ENCODE assay signal across 15 cellular contexts in genomic region chr9:38284768-38285080, GRCh38.
DNase-seq lines count a peak whose midpoint lies in the region; ATAC-seq and TF ChIP-seq lines count a peak whose summit lies in the region.
"Had no signal": no experiment of that assay in that cellular context is flagged by ENCODE, and none has a peak within 500 bp of the region (broad histone marks: within the 10 kb centered on the region; RNA-seq: fewer than 3 reads in every experiment).

No MANE protein-coding gene starts in this region.

- no peaks in the 10 kb centered on the region for H3K27me3 ChIP-seq in right atrium auricular region
- peaks cover 30% of the 10 kb centered on the region for H3K27me3 ChIP-seq in left ventricle myocardium inferior (ENCODE audit: low read depth)

- H3K36me3 ChIP-seq in right atrium auricular region (no peaks in the 10 kb centered on the region), left ventricle myocardium inferior (no peaks in the 10 kb centered on the region)

- no peak for ATAC-seq in HG02571 (IDR thresholded peaks at IDR 0.05; ENCODE audit: unreplicated experiment)
- ATAC-seq: Right ventricle myocardium inferior had no signal

- DNase-seq in right atrium auricular region (ENCODE audit: low spot score) (peak; percentile 51), cardiac septum (ENCODE audit: low spot score) (no peak), NCI-H2107 treated with DMSO at 0.1 percent for 48 hours (lab: John Stamatoyannopoulos, UW; ENCODE audit: unreplicated experiment) (peak; percentile 72), coronary artery (ENCODE audit: low spot score) (peak; percentile 56), left ventricle myocardium inferior (no peak), NCI-H1930 (lab: John Stamatoyannopoulos, UW) (no peak)
- no peak for DNase-seq in activated CD4-positive, alpha-beta T cell treated with anti-CD3 and anti-CD28 coated beads for 1 hour
- DNase-seq: activated CD4-positive, alpha-beta T cell treated with anti-CD3 and anti-CD28 coated beads, Interleukin-2, amount 50 U/mL, for 4 hours; amniotic stem cell; HCEC 1CT; NK-92 treated with Interleukin-12 subunit alpha and Interleukin-12 subunit beta, amount 100 ng/mL, for 24 hours; occipital lobe had no signal

- intact Hi-C loops in cardiac septum (cut with DNase I) = no loop called here
- intact Hi-C loops in left ventricle myocardium inferior (cut with micrococcal nuclease) = no loop called here

- no peak overlapping the region for H3K27ac ChIP-seq in right atrium auricular region
- H3K27ac ChIP-seq in coronary artery = no peak overlapping the region
- no peak overlapping the region for H3K27ac ChIP-seq in left ventricle myocardium inferior (replicated peaks)
- H3K27ac ChIP-seq: KMS-11 had no signal

- TF ChIP-seq CTCF in right atrium auricular region (IDR thresholded peaks at IDR 0.05) (no peak), coronary artery (IDR thresholded peaks at IDR 0.05) (no peak), left ventricle myocardium inferior (IDR thresholded peaks at IDR 0.05; ENCODE audit: borderline replicate concordance) (no peak)

- no peaks in the 10 kb centered on the region for H3K9me3 ChIP-seq in right atrium auricular region
- H3K9me3 ChIP-seq in left ventricle myocardium inferior (replicated peaks) = no peaks in the 10 kb centered on the region

- H3K4me3 ChIP-seq in right atrium auricular region (no peak overlapping the region), coronary artery (no peak overlapping the region), left ventricle myocardium inferior (no peak overlapping the region)

- H3K4me1 ChIP-seq in right atrium auricular region = no peaks in the 10 kb centered on the region
- no peaks in the 10 kb centered on the region for H3K4me1 ChIP-seq in left ventricle myocardium inferior

Comparison
In these comparisons a context has a peak if more than half of its experiments do, and no peak if none do; other contexts are left out.
1. DNase-seq: peak in right atrium auricular region (single experiment), NCI-H2107 treated with DMSO at 0.1 percent for 48 hours (single experiment) and coronary artery (single experiment); none in cardiac septum (single experiment), activated CD4-positive, alpha-beta T cell treated with anti-CD3 and anti-CD28 coated beads for 1 hour (single experiment), left ventricle myocardium inferior (single experiment) and NCI-H1930 (0 of 2).